ENCODE assay signal across 10 cellular contexts in the genomic region with DNA sequence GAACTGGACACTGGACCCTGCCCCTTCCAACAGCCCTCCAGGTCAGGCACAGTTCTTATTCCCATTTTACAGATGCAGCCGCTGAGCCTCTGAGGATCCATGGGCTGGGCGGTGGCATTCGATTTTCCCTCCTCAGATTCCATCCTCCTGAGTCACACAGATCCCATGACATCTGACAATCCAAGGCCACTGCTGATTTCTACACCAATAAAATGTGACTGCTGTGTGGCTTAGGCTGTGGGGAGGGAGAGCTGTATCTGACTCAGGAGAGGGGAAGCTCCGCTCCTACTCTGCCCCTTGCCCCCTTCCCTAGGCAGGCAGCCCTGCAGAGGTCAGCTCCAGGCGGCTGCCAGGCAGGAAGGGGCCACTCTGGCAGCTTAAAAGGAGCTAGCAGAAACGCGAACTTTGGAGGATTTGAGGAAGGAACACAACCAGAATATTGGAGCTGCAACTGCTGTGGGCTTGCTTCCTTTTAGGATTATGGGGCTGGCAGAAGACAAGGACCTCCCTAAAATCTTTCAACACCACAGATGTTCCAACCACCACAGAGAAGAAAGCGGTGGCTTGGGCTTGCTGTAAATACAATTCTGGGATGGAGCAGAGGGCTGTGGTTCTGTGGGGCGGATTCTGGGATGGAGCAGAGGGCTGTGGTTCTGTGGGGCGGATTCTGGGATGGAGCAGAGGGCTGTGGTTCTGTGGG. TPM values are rescaled to one million over a fixed set of nuclear protein-coding genes. Genes with fewer than 3 reads are reported as not detected.
DNase-seq lines count a peak whose midpoint lies in the region; FAIRE-seq lines count a peak whose summit lies in the region.
"Had no signal": no experiment of that assay in that cellular context is flagged by ENCODE, and none has a peak within 500 bp of the region (broad histone marks: within the 10 kb centered on the region; RNA-seq: fewer than 3 reads in every experiment).

No MANE protein-coding gene starts in this region.

- DNase-seq in HCEC 1CT (peak; percentile 80), SJCRH30 (peak; percentile 58 to 73), glomerular visceral epithelial cell (ENCODE audit: extremely low spot score) (peak; percentile 49), small intestine (peak; percentile 59), pons (ENCODE audit: low spot score) (no peak), NCI-H2107 treated with DMSO at 0.1 percent for 48 hours (lab: John Stamatoyannopoulos, UW; ENCODE audit: unreplicated experiment) (no peak), activated T-cell treated with anti-CD3 and anti-CD28 coated beads for 4 hours (no peak)
- DNase-seq in central memory CD4-positive, alpha-beta T cell, result no peak
- DNase-seq: OCI-M1 had no signal

- H3K36me3 ChIP-seq in SJCRH30, result no peaks in the 10 kb centered on the region
- H3K36me3 ChIP-seq in small intestine (ENCODE audit: control insufficient read depth in 2 of 2, insufficient read depth in 2 of 2, low read length in 2 of 2), result peaks cover 4 to 10% of the 10 kb centered on the region in 2 donors

- no peak for FAIRE-seq in small intestine (lab: Jason Lieb, UNC)
- FAIRE-seq: islet of Langerhans had no signal

- peak overlapping the region; percentile 40 for H3K27ac ChIP-seq in SJCRH30
- H3K27ac ChIP-seq in small intestine (ENCODE audit: low read depth in 1 of 2, low read length in 1 of 2), result peak overlapping the region in 1 of 2 donors; percentile 23

- H3K27me3 ChIP-seq in SJCRH30 (no peaks in the 10 kb centered on the region), small intestine (ENCODE audit: control insufficient read depth in 2 of 2, insufficient read depth in 2 of 2, low read length in 2 of 2) (no peaks in the 10 kb centered on the region)

- 62 to 79% (median 73%) methylated on average over 10 of the region's 10 CpGs for WGBS in small intestine, 3 donors

- H3K4me1 ChIP-seq in SJCRH30 (peaks cover 47% of the 10 kb centered on the region), small intestine (ENCODE audit: control insufficient read depth in 2 of 2, insufficient read depth in 1 of 2, low read depth in 1 of 2, low read length in 1 of 2) (no peaks in the 10 kb centered on the region)

- H3K4me3 ChIP-seq in SJCRH30, result no peak overlapping the region
- no peak overlapping the region for H3K4me3 ChIP-seq in small intestine (ENCODE audit: low read depth in 1 of 2, low read length in 2 of 2)

- H3K9me3 ChIP-seq in SJCRH30 (replicated peaks) (no peaks in the 10 kb centered on the region), small intestine (ENCODE audit: control insufficient read depth, low read depth) (no peaks in the 10 kb centered on the region)

RNA-seq across cellular contexts. Expression of gene MRPL37, which starts 50.0 kb away (rescaled TPM):
- 139 and 142 TPM in 2 replicates for total RNA-seq in SJCRH30 (2014; rRNA removed; shearing (Covaris generic))
- 10 to 100 TPM; 47.6 to 92.9 (median 62.4) TPM for polyA plus RNA-seq in small intestine

RNA-seq across cellular contexts. Expression of gene CYB5RL, which starts 50.1 kb away (rescaled TPM):
- 6.4 and 7.0 TPM in 2 replicates for total RNA-seq in SJCRH30 (2014; rRNA removed; shearing (Covaris generic))
- 1 to 10 TPM in 2 of 3 donors, under 1 TPM in 1; 0.89 to 3.7 (median 1.4) TPM for polyA plus RNA-seq in small intestine

Comparison
In these comparisons a context has a peak if more than half of its experiments do, and no peak if none do; other contexts are left out.
1. DNase-seq: peak in HCEC 1CT (single experiment), SJCRH30 (2 of 2), glomerular visceral epithelial cell (single experiment) and small intestine (single experiment); none in pons (single experiment), central memory CD4-positive, alpha-beta T cell (single experiment), NCI-H2107 treated with DMSO at 0.1 percent for 48 hours (single experiment) and activated T-cell treated with anti-CD3 and anti-CD28 coated beads for 4 hours (single experiment).